ENCODE assay signal across 17 cellular contexts in the genomic region with DNA sequence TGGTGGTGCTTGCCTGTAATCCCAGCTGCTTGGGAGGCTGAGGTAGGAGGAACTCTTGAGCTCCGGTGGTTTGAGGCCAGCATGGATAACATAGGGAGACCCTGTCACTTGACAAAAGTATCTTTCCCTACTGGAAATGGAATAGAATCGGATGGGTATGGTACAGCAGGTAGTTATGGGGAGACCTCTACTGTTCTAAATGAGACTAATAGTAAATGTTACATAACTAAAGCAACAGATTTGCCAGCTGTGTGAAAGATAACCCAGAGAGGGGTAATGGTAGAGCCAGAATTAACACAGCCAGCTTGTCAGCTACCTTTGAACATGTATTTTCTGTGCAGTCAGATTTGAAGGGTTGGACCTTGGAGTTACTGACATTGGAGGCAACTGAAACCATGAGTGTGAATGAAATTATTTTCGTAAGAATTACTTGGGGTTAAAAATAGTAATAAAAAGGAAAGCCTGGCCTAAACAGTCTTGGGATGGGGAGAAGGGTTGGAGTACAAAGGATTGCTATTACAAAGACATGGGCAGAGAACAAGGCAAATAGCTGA. TPM values are rescaled to one million over a fixed set of nuclear protein-coding genes. Genes with fewer than 3 reads are reported as not detected.
DNase-seq lines count a peak whose midpoint lies in the region; ATAC-seq, FAIRE-seq and TF ChIP-seq lines count a peak whose summit lies in the region.
"Had no signal": no experiment of that assay in that cellular context is flagged by ENCODE, and none has a peak within 500 bp of the region (broad histone marks: within the 10 kb centered on the region; RNA-seq: fewer than 3 reads in every experiment).

No MANE protein-coding gene starts in this region.

- ATAC-seq in A549 = peak in 1 of 2 experiments; percentile 45; a peak in 3 of 6 replicates
- ATAC-seq: activated CD4-positive, CD25-positive, alpha-beta regulatory T cell treated with anti-CD3 and anti-CD28 coated beads, Interleukin-2, amount 50 U/mL, for 24 hours; mucosa of descending colon had no signal

- H3K27me3 ChIP-seq in dorsolateral prefrontal cortex = no peaks in the 10 kb centered on the region
- H3K27me3 ChIP-seq in ovary = no peaks in the 10 kb centered on the region

- TF ChIP-seq POLR2A in A549 (IDR thresholded peaks at IDR 0.05; ENCODE audit: low read length) = no peak
- no peak for TF ChIP-seq POLR2A in ovary (IDR thresholded peaks at IDR 0.05)

- TF ChIP-seq CTCF in A549 (IDR thresholded peaks at IDR 0.05) = no peak
- TF ChIP-seq CTCF in VCaP (conservative IDR thresholded peaks at IDR 0.05) = peak; percentile 66
- TF ChIP-seq CTCF in kidney (IDR thresholded peaks at IDR 0.05; ENCODE audit: borderline replicate concordance, extremely low read depth, insufficient read depth) = peak; percentile 32
- peak in 24 of 56 donors; percentile 8 to 42 (median 27) for TF ChIP-seq CTCF in dorsolateral prefrontal cortex (IDR thresholded peaks at IDR 0.05 in 54 of 56, conservative IDR thresholded peaks at IDR 0.05 in 2 of 56; ENCODE audit: low read depth in 1 of 56, partially characterized antibody in 56 of 56)
- TF ChIP-seq CTCF in ovary (IDR thresholded peaks at IDR 0.05) = no peak

- H3K4me3 ChIP-seq in A549 (no peak overlapping the region), kidney (ENCODE audit: low read length in 2 of 2) (no peak overlapping the region), dorsolateral prefrontal cortex (no peak overlapping the region), ovary (no peak overlapping the region)
- H3K4me3 ChIP-seq: mucosa of descending colon had no signal

- peak; percentile 11 to 22; a peak in 1 of 5 replicates for TF ChIP-seq RAD21 in A549 (conservative IDR thresholded peaks at IDR 0.05 in 1 of 2, IDR thresholded peaks at IDR 0.05 in 1 of 2)

- H3K9ac ChIP-seq in kidney (ENCODE audit: low read length in 2 of 2) = no peak overlapping the region

- POLR2A ChIA-PET in A549 (lab: Yijun Ruan, JAX) = interaction anchor here (0.5 to 0.6 kb wide), 2 partner anchors 11 to 254 kb away, joined by 4 read pairs; no protein-coding TSS in a partner anchor

- no peaks in the 10 kb centered on the region for H3K36me3 ChIP-seq in kidney (ENCODE audit: control insufficient read depth in 1 of 2, insufficient read depth in 2 of 2, low read length in 2 of 2)
- H3K36me3 ChIP-seq in ovary = no peaks in the 10 kb centered on the region

- TF ChIP-seq EP300 in A549 (IDR thresholded peaks at IDR 0.05) (no peak), ovary (IDR thresholded peaks at IDR 0.05) (no peak)

- peak in 1 of 2 experiments; percentile 5 for DNase-seq in A549 (ENCODE audit: low read depth in 1 of 2, low spot score in 1 of 2)
- peak; percentile 7 for DNase-seq in ELR (ENCODE audit: low read depth)
- DNase-seq in kidney = no peak
- DNase-seq in dorsolateral prefrontal cortex = no peak
- no peak for DNase-seq in NCI-H345 treated with DMSO at 0.1 percent for 48 hours (lab: John Stamatoyannopoulos, UW; ENCODE audit: unreplicated experiment)
- no peak for DNase-seq in stimulated activated CD4-positive, alpha-beta T cell treated with anti-CD3 and anti-CD28 coated beads, Interleukin-4, amount 100 ng/mL, for 4 hours
- no peak for DNase-seq in ovary
- DNase-seq: activated naive CD8-positive, alpha-beta T cell treated with anti-CD3 and anti-CD28 coated beads, Interleukin-2, amount 10 ng/mL, durations not matched to agents 7 days and 5 days; effector CD4-positive, alpha-beta T cell; mucosa of descending colon; NCI-H1092 treated with DMSO at 0.1 percent for 48 hours; stimulated activated CD4-positive, alpha-beta T cell treated with anti-CD3 and anti-CD28 coated beads, Interleukin-15, amount 100 ng/mL, for 24 hours; stimulated activated naive CD4-positive, alpha-beta T cell treated with Interleukin-2 at 50 U/mL for 16 hours had no signal

- H3K4me2 ChIP-seq in A549 = no peak overlapping the region

- FAIRE-seq in A549 (lab: Jason Lieb, UNC) (no peak), kidney (lab: Jason Lieb, UNC) (no peak)

- H3K27ac ChIP-seq in A549 (no peak overlapping the region), VCaP (no peak overlapping the region), kidney (ENCODE audit: low read depth in 2 of 2, low read length in 2 of 2) (peak overlapping the region in 1 of 2 donors; percentile 14), dorsolateral prefrontal cortex (peak overlapping the region in 8 of 59 donors; percentile 4 to 51 (median 13)), ovary (no peak overlapping the region)
- H3K27ac ChIP-seq: HL-60 had no signal

- 93% methylated on average over 3 of the region's 3 CpGs for WGBS in A549 (ENCODE audit: missing lambda C conversion rate)
- WGBS in ovary, 3 donors = 52 to 56% (median 55%) methylated on average over 3 of the region's 3 CpGs

- intact Hi-C loops in kidney (cut with DNase I) (no loop called here), dorsolateral prefrontal cortex (cut with DNase I) (no loop called here), ovary (cut with DNase I) (no loop called here)

- H3K4me1 ChIP-seq in A549 (no peaks in the 10 kb centered on the region), kidney (ENCODE audit: control insufficient read depth in 1 of 2, insufficient read depth in 1 of 2, low read depth in 1 of 2, low read length in 2 of 2) (peaks cover 0 to 15% of the 10 kb centered on the region in 2 donors), ovary (ENCODE audit: insufficient read depth) (no peaks in the 10 kb centered on the region)
- H3K4me1 ChIP-seq: Caco-2 had no signal

- no peaks in the 10 kb centered on the region for H3K9me3 ChIP-seq in A549
- H3K9me3 ChIP-seq in kidney (ENCODE audit: control insufficient read depth in 1 of 2, low read length in 2 of 2) = no peaks in the 10 kb centered on the region
- no peaks in the 10 kb centered on the region for H3K9me3 ChIP-seq in ovary
- H3K9me3 ChIP-seq: Caco-2, mucosa of descending colon had no signal

- CTCF ChIA-PET in A549 (lab: Yijun Ruan, JAX) = interaction anchor here (1.0 to 1.9 kb wide), 3 partner anchors 9 to 55 kb away, joined by 3 to 6 read pairs (median 3); a partner anchor contains a TSS

TF ChIP-seq in A549, 52 proteins besides CTCF, POLR2A, EP300 and RAD21 (continues in another document):
- TF ChIP-seq, protein P1, sequence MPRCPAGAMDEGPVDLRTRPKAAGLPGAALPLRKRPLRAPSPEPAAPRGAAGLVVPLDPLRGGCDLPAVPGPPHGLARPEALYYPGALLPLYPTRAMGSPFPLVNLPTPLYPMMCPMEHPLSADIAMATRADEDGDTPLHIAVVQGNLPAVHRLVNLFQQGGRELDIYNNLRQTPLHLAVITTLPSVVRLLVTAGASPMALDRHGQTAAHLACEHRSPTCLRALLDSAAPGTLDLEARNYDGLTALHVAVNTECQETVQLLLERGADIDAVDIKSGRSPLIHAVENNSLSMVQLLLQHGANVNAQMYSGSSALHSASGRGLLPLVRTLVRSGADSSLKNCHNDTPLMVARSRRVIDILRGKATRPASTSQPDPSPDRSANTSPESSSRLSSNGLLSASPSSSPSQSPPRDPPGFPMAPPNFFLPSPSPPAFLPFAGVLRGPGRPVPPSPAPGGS (IDR thresholded peaks at IDR 0.05) = no peak
- no peak for TF ChIP-seq ZC3H11A (IDR thresholded peaks at IDR 0.05)
- TF ChIP-seq, protein P2, sequence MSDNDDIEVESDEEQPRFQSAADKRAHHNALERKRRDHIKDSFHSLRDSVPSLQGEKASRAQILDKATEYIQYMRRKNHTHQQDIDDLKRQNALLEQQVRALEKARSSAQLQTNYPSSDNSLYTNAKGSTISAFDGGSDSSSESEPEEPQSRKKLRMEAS (IDR thresholded peaks at IDR 0.05) = no peak
- TF ChIP-seq TP53 (CRISPR knock-in tag; IDR thresholded peaks at IDR 0.05) = no peak
- TF ChIP-seq, protein P3, sequence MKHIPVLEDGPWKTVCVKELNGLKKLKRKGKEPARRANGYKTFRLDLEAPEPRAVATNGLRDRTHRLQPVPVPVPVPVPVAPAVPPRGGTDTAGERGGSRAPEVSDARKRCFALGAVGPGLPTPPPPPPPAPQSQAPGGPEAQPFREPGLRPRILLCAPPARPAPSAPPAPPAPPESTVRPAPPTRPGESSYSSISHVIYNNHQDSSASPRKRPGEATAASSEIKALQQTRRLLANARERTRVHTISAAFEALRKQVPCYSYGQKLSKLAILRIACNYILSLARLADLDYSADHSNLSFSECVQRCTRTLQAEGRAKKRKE (CRISPR knock-in tag; IDR thresholded peaks at IDR 0.05; ENCODE audit: low read depth) = no peak
- no peak for TF ChIP-seq NPAS2 (CRISPR knock-in tag; IDR thresholded peaks at IDR 0.05; ENCODE audit: borderline replicate concordance)
- TF ChIP-seq, protein P4, sequence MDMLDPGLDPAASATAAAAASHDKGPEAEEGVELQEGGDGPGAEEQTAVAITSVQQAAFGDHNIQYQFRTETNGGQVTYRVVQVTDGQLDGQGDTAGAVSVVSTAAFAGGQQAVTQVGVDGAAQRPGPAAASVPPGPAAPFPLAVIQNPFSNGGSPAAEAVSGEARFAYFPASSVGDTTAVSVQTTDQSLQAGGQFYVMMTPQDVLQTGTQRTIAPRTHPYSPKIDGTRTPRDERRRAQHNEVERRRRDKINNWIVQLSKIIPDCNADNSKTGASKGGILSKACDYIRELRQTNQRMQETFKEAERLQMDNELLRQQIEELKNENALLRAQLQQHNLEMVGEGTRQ (IDR thresholded peaks at IDR 0.05) = no peak
- TF ChIP-seq HDAC2 (IDR thresholded peaks at IDR 0.05) = no peak
- no peak for TF ChIP-seq CBX2 (IDR thresholded peaks at IDR 0.05; ENCODE audit: borderline replicate concordance, low read depth)
- TF ChIP-seq KDM5A (IDR thresholded peaks at IDR 0.05) = no peak

RNA-seq across cellular contexts. Expression of a gene that starts 21.7 kb away (rescaled TPM):
- polyA plus RNA-seq in A549 (2011; rRNA removed) (127 and 194 TPM in 2 replicates), A549 (2017; fragmentation: RNase III; extraction: RNeasy Plus Mini Kit Qiagen cat#74134 plus additional on column Dnase treatment) (78.5 to 86.0 TPM (median 79.3 TPM) in 3 replicates), kidney (ENCODE audit: insufficient read depth, low read depth, low replicate concordance) (10.6 TPM), ovary (10 to 100 TPM; 18.4 to 27.3 TPM)
- polyA plus RNA-seq in A549 (2012; cell fraction: cytosol; rRNA removed) = 42.2 and 46.2 TPM in 2 replicates
- 34.5 and 49.3 TPM in 2 replicates for polyA plus RNA-seq in A549 (2012; cell fraction: nucleus; rRNA removed)
- polyA minus RNA-seq in A549 (2011; rRNA and poly(A)+ RNA removed) = 58.6 and 59.1 TPM in 2 replicates
- total RNA-seq in kidney (34.4 TPM), dorsolateral prefrontal cortex (10 to 100 TPM; 15.0 to 41.1 (median 24.5) TPM), ovary (10 to 100 TPM; 24.8 to 56.6 (median 46.9) TPM)

RNA-seq across cellular contexts. Expression of a gene that starts 54.4 kb away (rescaled TPM):
- polyA plus RNA-seq in A549 (2011; rRNA removed) = 226 and 305 TPM in 2 replicates
- polyA plus RNA-seq in A549 (2012; cell fraction: cytosol; rRNA removed) = 109 TPM in 2 replicates
- 41.2 and 57.7 TPM in 2 replicates for polyA plus RNA-seq in A549 (2012; cell fraction: nucleus; rRNA removed)
- polyA plus RNA-seq in A549 (2017; fragmentation: RNase III; extraction: RNeasy Plus Mini Kit Qiagen cat#74134 plus additional on column Dnase treatment) = 196 to 206 TPM (median 205 TPM) in 3 replicates
- 42.7 and 43.8 TPM in 2 replicates for polyA minus RNA-seq in A549 (2011; rRNA and poly(A)+ RNA removed)
- total RNA-seq in kidney = 157 TPM
- 102 TPM for polyA plus RNA-seq in kidney (ENCODE audit: insufficient read depth, low read depth, low replicate concordance)
- 10 to 100 TPM; 39.9 to 92.7 (median 63.1) TPM for total RNA-seq in dorsolateral prefrontal cortex
- total RNA-seq in ovary = 100 to 1,000 TPM in 4 of 7 donors, 10 to 100 TPM in 3; 81.9 to 146 (median 107) TPM
- polyA plus RNA-seq in ovary = 100 to 1,000 TPM in 1 of 2 donors, 10 to 100 TPM in 1; 81.8 to 195 TPM

Comparison
In these comparisons a context has a peak if more than half of its experiments do, and no peak if none do; other contexts are left out.
1. CTCF ChIP-seq: peak in VCaP (single experiment) and kidney (single experiment); none in A549 (single experiment) and ovary (0 of 3).